In the genomic region with DNA sequence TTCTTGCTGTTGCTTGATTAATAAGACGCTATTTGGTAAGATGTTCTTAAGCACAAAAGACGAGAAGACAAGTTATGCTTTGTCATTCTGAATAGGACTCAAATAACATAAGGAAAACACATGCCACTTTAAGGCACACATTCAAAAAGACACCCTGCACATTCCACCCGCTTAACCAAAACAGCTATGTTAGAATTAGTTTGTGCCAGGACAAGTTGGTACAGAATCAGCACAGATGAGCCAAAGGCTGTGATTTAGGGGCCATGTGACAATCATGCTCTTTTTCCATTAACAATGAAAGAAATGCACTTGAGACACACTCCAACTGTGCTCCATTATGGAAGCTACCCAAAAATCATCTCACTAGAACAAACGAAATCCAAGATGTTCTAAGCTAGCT, we compare ENCODE assay signal across 8 cellular contexts. TPM values are rescaled to one million over a fixed set of nuclear protein-coding genes. Genes with fewer than 3 reads are reported as not detected.
DNase-seq lines count a peak whose midpoint lies in the region; ATAC-seq and TF ChIP-seq lines count a peak whose summit lies in the region.

No MANE protein-coding gene starts in this region.

- peak overlapping the region; percentile 95 for H3K27ac Mint-ChIP-seq in T-helper 17 cell
- peak overlapping the region; percentile 61 for H3K27ac Mint-ChIP-seq in stimulated activated effector memory CD8-positive, alpha-beta T cell treated with anti-CD3 and anti-CD28 coated beads, Interleukin-12 subunit alpha, Interleukin-12 subunit beta, amount 100 ng/mL, for 72 hours

- no peaks in the 10 kb centered on the region for H3K36me3 ChIP-seq in testis (ENCODE audit: low read depth, missing control alignments)

- H3K9me3 ChIP-seq in T-helper 17 cell (ENCODE audit: control insufficient read depth, low read length, poor library complexity, severe bottlenecking) (no peaks in the 10 kb centered on the region), testis (no peaks in the 10 kb centered on the region)

- peaks cover 53% of the 10 kb centered on the region for H3K4me1 Mint-ChIP-seq in T-helper 17 cell
- peaks cover 60% of the 10 kb centered on the region for H3K4me1 Mint-ChIP-seq in stimulated activated effector memory CD8-positive, alpha-beta T cell treated with anti-CD3 and anti-CD28 coated beads, Interleukin-12 subunit alpha, Interleukin-12 subunit beta, amount 100 ng/mL, for 72 hours

- H3K27me3 Mint-ChIP-seq in T-helper 17 cell: no peaks in the 10 kb centered on the region

- ATAC-seq in T-helper 17 cell: no peak
- ATAC-seq in stimulated activated effector memory CD8-positive, alpha-beta T cell treated with anti-CD3 and anti-CD28 coated beads, Interleukin-12 subunit alpha, Interleukin-12 subunit beta, amount 100 ng/mL, for 72 hours: no peak

- peaks cover 31% of the 10 kb centered on the region for H3K4me1 ChIP-seq in testis

- TF ChIP-seq POLR2A in testis (IDR thresholded peaks at IDR 0.05): no peak

- peak; percentile 69 for DNase-seq in NCI-H2029 treated with DMSO at 0.1 percent for 48 hours (lab: John Stamatoyannopoulos, UW)
- no peak for DNase-seq in NCI-H2029 (lab: John Stamatoyannopoulos, UW)
- DNase-seq in T-helper 17 cell: no peak
- peak; percentile 23 for DNase-seq in fibroblast of villous mesenchyme (ENCODE audit: low read depth)
- DNase-seq in stimulated activated effector memory CD8-positive, alpha-beta T cell treated with anti-CD3 and anti-CD28 coated beads, Interleukin-12 subunit alpha, Interleukin-12 subunit beta, amount 100 ng/mL, for 72 hours (ENCODE audit: low spot score in 2 of 2): no peak
- no peak for DNase-seq in testis
- DNase-seq in DMS153 (lab: John Stamatoyannopoulos, UW): no peak
- DNase-seq in OCI-M1 (lab: John Stamatoyannopoulos, UW): no peak

- TF ChIP-seq CTCF in fibroblast of villous mesenchyme (IDR thresholded peaks at IDR 0.05; ENCODE audit: insufficient read depth, low read depth, low read length) (no peak), testis (IDR thresholded peaks at IDR 0.05) (no peak)

- H3K9me3 Mint-ChIP-seq in stimulated activated effector memory CD8-positive, alpha-beta T cell treated with anti-CD3 and anti-CD28 coated beads, Interleukin-12 subunit alpha, Interleukin-12 subunit beta, amount 100 ng/mL, for 72 hours: no peaks in the 10 kb centered on the region

- H3K4me3 ChIP-seq in fibroblast of villous mesenchyme (ENCODE audit: low read depth, low read length) (no peak overlapping the region), testis (no peak overlapping the region)

- H3K27me3 ChIP-seq in testis: no peaks in the 10 kb centered on the region

- peaks cover 4% of the 10 kb centered on the region for H3K36me3 Mint-ChIP-seq in T-helper 17 cell (ENCODE audit: low read depth)
- peaks cover 64% of the 10 kb centered on the region for H3K36me3 Mint-ChIP-seq in stimulated activated effector memory CD8-positive, alpha-beta T cell treated with anti-CD3 and anti-CD28 coated beads, Interleukin-12 subunit alpha, Interleukin-12 subunit beta, amount 100 ng/mL, for 72 hours

- peak overlapping the region; percentile 69 for H3K4me3 Mint-ChIP-seq in T-helper 17 cell
- H3K4me3 Mint-ChIP-seq in stimulated activated effector memory CD8-positive, alpha-beta T cell treated with anti-CD3 and anti-CD28 coated beads, Interleukin-12 subunit alpha, Interleukin-12 subunit beta, amount 100 ng/mL, for 72 hours: peak overlapping the region; percentile 92

- 29 to 34% methylated on average over 4 of the region's 4 CpGs for WGBS in testis, 2 donors

- peak overlapping the region in 1 of 2 donors; percentile 2 for H3K27ac ChIP-seq in testis

- intact Hi-C loops in testis (cut with DNase I; ENCODE audit: low total_unique reads): no loop called here

RNA-seq across cellular contexts. Expression of a gene that starts 3.4 kb away (rescaled TPM):
- total RNA-seq in T-helper 17 cell (10 to 100 TPM; 59.2 to 72.6 TPM), fibroblast of villous mesenchyme (135 and 209 TPM in 2 replicates), testis (10 to 100 TPM; 77.7 to 96.2 TPM)
- 58.0 TPM for polyA plus RNA-seq in testis (ENCODE audit: insufficient read depth, low read depth, low replicate concordance)

RNA-seq across cellular contexts. Expression of a gene that starts 60.0 kb away (rescaled TPM):
- total RNA-seq in T-helper 17 cell (100 to 1,000 TPM; 240 to 319 TPM), fibroblast of villous mesenchyme (0.86 and 2.3 TPM in 2 replicates), testis (10 to 100 TPM in 1 of 2 donors, 1 to 10 TPM in 1; 6.3 to 16.5 TPM)
- polyA plus RNA-seq in testis (ENCODE audit: insufficient read depth, low read depth, low replicate concordance): 5.7 TPM

Comparison
In these comparisons a context has a peak if more than half of its experiments do, and no peak if none do; other contexts are left out.
1. DNase-seq: peak in NCI-H2029 treated with DMSO at 0.1 percent for 48 hours (single experiment) and fibroblast of villous mesenchyme (single experiment); none in NCI-H2029 (single experiment), T-helper 17 cell (0 of 3), stimulated activated effector memory CD8-positive, alpha-beta T cell treated with anti-CD3 and anti-CD28 coated beads, Interleukin-12 subunit alpha, Interleukin-12 subunit beta, amount 100 ng/mL, for 72 hours (0 of 2), testis (single experiment), DMS153 (single experiment) and OCI-M1 (single experiment).
2. RNA of a gene that starts 60.0 kb away (total RNA-seq): 240 to 319 TPM in T-helper 17 cell; 6.3 to 16.5 TPM in testis and 0.86 to 2.3 TPM in fibroblast of villous mesenchyme; every median in the first group is over 10 times any median in the second.